Comparison of ENCODE assay signal across 8 cellular contexts in the genomic region with DNA sequence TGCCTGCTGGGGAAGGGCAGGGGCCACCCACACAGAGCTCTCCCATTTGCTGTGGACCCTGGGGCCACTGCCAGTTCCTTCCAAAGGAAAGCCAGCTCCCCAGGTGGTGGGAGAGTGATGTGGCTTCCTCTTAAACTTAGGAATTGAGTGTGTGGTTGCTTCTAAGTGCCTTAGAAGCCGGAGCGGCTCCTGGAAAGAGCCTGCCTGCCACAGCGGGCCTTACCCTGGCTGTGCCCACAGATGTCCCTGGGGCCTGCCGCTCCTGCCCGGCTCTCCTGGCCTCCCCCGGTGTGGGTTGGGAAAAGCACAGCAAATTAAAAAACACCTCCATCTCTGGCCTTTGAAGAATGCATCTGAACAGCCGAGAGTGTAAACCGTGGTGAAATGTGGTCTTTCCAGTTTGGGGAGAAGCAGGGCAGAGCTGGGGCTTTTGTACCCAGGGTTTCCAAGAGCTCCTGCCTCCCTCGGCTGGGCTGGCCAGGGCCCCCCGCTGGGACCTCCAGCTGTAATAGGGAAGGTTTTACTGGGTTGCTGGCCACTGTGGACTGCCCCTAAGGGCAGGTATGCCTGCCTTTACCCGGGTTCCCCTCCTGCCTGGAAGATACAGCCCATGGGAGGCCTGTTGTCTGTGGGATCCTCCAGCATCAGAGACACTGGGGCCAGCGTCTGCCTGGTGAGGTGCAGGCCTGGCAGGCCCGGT. TPM values are rescaled to one million over a fixed set of nuclear protein-coding genes. Genes with fewer than 3 reads are reported as not detected.
DNase-seq lines count a peak whose midpoint lies in the region; ATAC-seq and TF ChIP-seq lines count a peak whose summit lies in the region.
"Had no signal": no experiment of that assay in that cellular context is flagged by ENCODE, and none has a peak within 500 bp of the region (broad histone marks: within the 10 kb centered on the region; RNA-seq: fewer than 3 reads in every experiment).

No MANE protein-coding gene starts in this region.

- no peaks in the 10 kb centered on the region for H3K36me3 Mint-ChIP-seq in activated naive CD8-positive, alpha-beta T cell treated with anti-CD3 and anti-CD28 coated beads, Interleukin-2, amount 50 U/mL, for 24 hours (ENCODE audit: low read depth)

- no peak overlapping the region for H3K27ac Mint-ChIP-seq in activated naive CD8-positive, alpha-beta T cell treated with anti-CD3 and anti-CD28 coated beads, Interleukin-2, amount 50 U/mL, for 24 hours

- no peaks in the 10 kb centered on the region for H3K9me2 ChIP-seq in SK-N-SH

- no peak for TF ChIP-seq CTCF in SK-N-SH (IDR thresholded peaks at IDR 0.05)
- TF ChIP-seq CTCF in suprapubic skin (IDR thresholded peaks at IDR 0.05), result no peak

- H3K4me1 ChIP-seq in HUES6 (ENCODE audit: control insufficient read depth, insufficient read depth, low read length) (peaks cover 34% of the 10 kb centered on the region), SK-N-SH (ENCODE audit: control insufficient read depth in 1 of 2, insufficient read depth in 2 of 2, low read depth in 1 of 2, low read length in 1 of 2) (peaks cover 26 to 40% of the 10 kb centered on the region in 2 experiments; a peak in 2 of 4 replicates), suprapubic skin (peaks cover 82% of the 10 kb centered on the region)

- no peak for TF ChIP-seq POLR2A in suprapubic skin (IDR thresholded peaks at IDR 0.05)

- WGBS in SK-N-SH (ENCODE audit: low lambda C conversion rate), result 74% methylated on average over 10 of the region's 13 CpGs
- WGBS in suprapubic skin, result 39% methylated on average over 12 of the region's 13 CpGs

- H3K36me3 ChIP-seq in HUES6 (ENCODE audit: control insufficient read depth, insufficient read depth, low read length) (no peaks in the 10 kb centered on the region), SK-N-SH (replicated peaks in 1 of 2; ENCODE audit: control insufficient read depth in 1 of 2, insufficient read depth in 2 of 2, low read length in 1 of 2) (no peaks in the 10 kb centered on the region), suprapubic skin (no peaks in the 10 kb centered on the region)

- no peaks in the 10 kb centered on the region for H3K9me3 Mint-ChIP-seq in activated naive CD8-positive, alpha-beta T cell treated with anti-CD3 and anti-CD28 coated beads, Interleukin-2, amount 50 U/mL, for 24 hours

- no peak overlapping the region for H3K4me3 ChIP-seq in HUES6 (ENCODE audit: low read depth, low read length)
- no peak overlapping the region for H3K4me3 ChIP-seq in SK-N-SH (ENCODE audit: low read depth in 2 of 2, low read length in 1 of 2)
- no peak overlapping the region for H3K4me3 ChIP-seq in suprapubic skin

- peaks cover 6% of the 10 kb centered on the region for H3F3A ChIP-seq in SK-N-SH (replicated peaks; ENCODE audit: insufficient read depth)

- no peaks in the 10 kb centered on the region for H3K27me3 Mint-ChIP-seq in activated naive CD8-positive, alpha-beta T cell treated with anti-CD3 and anti-CD28 coated beads, Interleukin-2, amount 50 U/mL, for 24 hours

- no peak overlapping the region for H3K4me2 ChIP-seq in SK-N-SH

- no peak for ATAC-seq in activated naive CD8-positive, alpha-beta T cell treated with anti-CD3 and anti-CD28 coated beads, Interleukin-2, amount 50 U/mL, for 24 hours

- peaks cover 24% of the 10 kb centered on the region for H3K4me1 Mint-ChIP-seq in activated naive CD8-positive, alpha-beta T cell treated with anti-CD3 and anti-CD28 coated beads, Interleukin-2, amount 50 U/mL, for 24 hours

- H3K9me3 ChIP-seq in HUES6 (ENCODE audit: control insufficient read depth, insufficient read depth, low read depth, low read length) (no peaks in the 10 kb centered on the region), SK-N-SH (no peaks in the 10 kb centered on the region), suprapubic skin (no peaks in the 10 kb centered on the region)

- peak; percentile 47 for DNase-seq in SK-N-SH
- peak; percentile 14 for DNase-seq in kidney tubule cell (ENCODE audit: low spot score)
- no peak for DNase-seq in suprapubic skin (ENCODE audit: low spot score in 2 of 2)
- DNase-seq in ureter (ENCODE audit: low spot score), result no peak
- DNase-seq in activated naive CD8-positive, alpha-beta T cell treated with anti-CD3 and anti-CD28 coated beads, Interleukin-2, amount 50 U/mL, for 24 hours, result no peak
- no peak for DNase-seq in foreskin melanocyte
- DNase-seq: activated CD4-positive, CD25-positive, alpha-beta regulatory T cell had no signal

- H3K79me2 ChIP-seq in SK-N-SH (ENCODE audit: insufficient read depth), result peaks cover 72% of the 10 kb centered on the region; the same call in 1 of the 2 replicates

- H3K27me3 ChIP-seq in HUES6 (ENCODE audit: control insufficient read depth, insufficient read depth, low read length), result no peaks in the 10 kb centered on the region
- H3K27me3 ChIP-seq in SK-N-SH (ENCODE audit: insufficient read depth), result no peaks in the 10 kb centered on the region
- no peaks in the 10 kb centered on the region for H3K27me3 ChIP-seq in suprapubic skin

- no peak for TF ChIP-seq RAD21 in SK-N-SH (IDR thresholded peaks at IDR 0.05; ENCODE audit: low read length)

- POLR2A ChIA-PET in SK-N-SH (lab: Yijun Ruan, JAX), result interaction anchor here (3.0 kb wide), 1 partner anchor 32 kb away, joined by 11 read pairs; no protein-coding TSS in a partner anchor

- H4K20me1 ChIP-seq in SK-N-SH (ENCODE audit: insufficient read depth), result 0 out of 2 replicates have a peak, but pooled peaks cover 6% of the 10 kb centered on the region

- CTCF ChIA-PET in SK-N-SH (lab: Yijun Ruan, JAX), result interaction anchor here (0.6 to 1.4 kb wide), 4 partner anchors 9 to 85 kb away, joined by 3 to 4 read pairs (median 3); no protein-coding TSS in a partner anchor

- no peak for TF ChIP-seq EP300 in SK-N-SH (IDR thresholded peaks at IDR 0.05; ENCODE audit: borderline replicate concordance in 1 of 2, low read depth in 1 of 2, low read length in 1 of 2)
- no peak for TF ChIP-seq EP300 in suprapubic skin (IDR thresholded peaks at IDR 0.05)

- no peak overlapping the region for H3K4me3 Mint-ChIP-seq in activated naive CD8-positive, alpha-beta T cell treated with anti-CD3 and anti-CD28 coated beads, Interleukin-2, amount 50 U/mL, for 24 hours

- H3K9ac ChIP-seq in HUES6 (ENCODE audit: low read length), result no peak overlapping the region
- H3K9ac ChIP-seq in SK-N-SH, result no peak overlapping the region

- H3K27ac ChIP-seq in HUES6 (ENCODE audit: low read depth, low read length) (peak overlapping the region; percentile 65), SK-N-SH (ENCODE audit: low read depth in 2 of 2, low read length in 1 of 2) (peak overlapping the region in 1 of 2 experiments; percentile 60; a peak in 2 of 4 replicates), suprapubic skin (peak overlapping the region; percentile 87)

- H2AFZ ChIP-seq in SK-N-SH (ENCODE audit: low read depth), result no peak overlapping the region

TF ChIP-seq in SK-N-SH, 30 proteins besides CTCF, POLR2A, EP300 and RAD21:
- no peak for TF ChIP-seq RFX5 (IDR thresholded peaks at IDR 0.05; ENCODE audit: low read length)
- TF ChIP-seq, protein P1, sequence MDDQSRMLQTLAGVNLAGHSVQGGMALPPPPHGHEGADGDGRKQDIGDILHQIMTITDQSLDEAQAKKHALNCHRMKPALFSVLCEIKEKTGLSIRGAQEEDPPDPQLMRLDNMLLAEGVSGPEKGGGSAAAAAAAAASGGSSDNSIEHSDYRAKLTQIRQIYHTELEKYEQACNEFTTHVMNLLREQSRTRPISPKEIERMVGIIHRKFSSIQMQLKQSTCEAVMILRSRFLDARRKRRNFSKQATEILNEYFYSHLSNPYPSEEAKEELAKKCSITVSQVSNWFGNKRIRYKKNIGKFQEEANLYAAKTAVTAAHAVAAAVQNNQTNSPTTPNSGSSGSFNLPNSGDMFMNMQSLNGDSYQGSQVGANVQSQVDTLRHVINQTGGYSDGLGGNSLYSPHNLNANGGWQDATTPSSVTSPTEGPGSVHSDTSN (IDR thresholded peaks at IDR 0.05), result no peak
- TF ChIP-seq FOXJ3 (CRISPR knock-in tag; IDR thresholded peaks at IDR 0.05), result no peak
- no peak for TF ChIP-seq MXI1 (IDR thresholded peaks at IDR 0.05; ENCODE audit: low read depth, low read length)
- TF ChIP-seq CHD2 (IDR thresholded peaks at IDR 0.05; ENCODE audit: low read length, partially characterized antibody), result no peak
- no peak for TF ChIP-seq POLR2AphosphoS5 (IDR thresholded peaks at IDR 0.05; ENCODE audit: low read depth, low read length)
- TF ChIP-seq, protein P2, sequence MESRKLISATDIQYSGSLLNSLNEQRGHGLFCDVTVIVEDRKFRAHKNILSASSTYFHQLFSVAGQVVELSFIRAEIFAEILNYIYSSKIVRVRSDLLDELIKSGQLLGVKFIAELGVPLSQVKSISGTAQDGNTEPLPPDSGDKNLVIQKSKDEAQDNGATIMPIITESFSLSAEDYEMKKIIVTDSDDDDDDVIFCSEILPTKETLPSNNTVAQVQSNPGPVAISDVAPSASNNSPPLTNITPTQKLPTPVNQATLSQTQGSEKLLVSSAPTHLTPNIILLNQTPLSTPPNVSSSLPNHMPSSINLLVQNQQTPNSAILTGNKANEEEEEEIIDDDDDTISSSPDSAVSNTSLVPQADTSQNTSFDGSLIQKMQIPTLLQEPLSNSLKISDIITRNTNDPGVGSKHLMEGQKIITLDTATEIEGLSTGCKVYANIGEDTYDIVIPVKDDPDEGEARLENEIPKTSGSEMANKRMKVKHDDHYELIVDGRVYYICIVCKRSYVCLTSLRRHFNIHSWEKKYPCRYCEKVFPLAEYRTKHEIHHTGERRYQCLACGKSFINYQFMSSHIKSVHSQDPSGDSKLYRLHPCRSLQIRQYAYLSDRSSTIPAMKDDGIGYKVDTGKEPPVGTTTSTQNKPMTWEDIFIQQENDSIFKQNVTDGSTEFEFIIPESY (IDR thresholded peaks at IDR 0.05; ENCODE audit: borderline replicate concordance, low read depth), result no peak
- no peak for TF ChIP-seq ELF1 (IDR thresholded peaks at IDR 0.05)
- TF ChIP-seq JUND (IDR thresholded peaks at IDR 0.05), result no peak

RNA-seq across cellular contexts. Expression of a gene that starts 30.2 kb away (rescaled TPM):
- 10.2 and 15.0 TPM in 2 replicates for polyA plus RNA-seq in SK-N-SH (2012; rRNA removed)
- polyA plus RNA-seq in SK-N-SH (2012; cell fraction: cytosol; rRNA removed), result 6.1 and 10.0 TPM in 2 replicates
- 18.6 and 21.7 TPM in 2 replicates for polyA plus RNA-seq in SK-N-SH (2012; cell fraction: nucleus; rRNA removed)
- total RNA-seq in suprapubic skin (10 to 100 TPM; 27.3 to 60.1 (median 35.0) TPM), ureter (82.4 TPM)

Comparison
In these comparisons a context has a peak if more than half of its experiments do, and no peak if none do; other contexts are left out.
1. DNase-seq: peak in SK-N-SH (single experiment) and kidney tubule cell (single experiment); none in suprapubic skin (0 of 2), ureter (single experiment), activated naive CD8-positive, alpha-beta T cell treated with anti-CD3 and anti-CD28 coated beads, Interleukin-2, amount 50 U/mL, for 24 hours (single experiment) and foreskin melanocyte (single experiment).